ENCODE assay signal across 2 cellular contexts in genomic region chr2:75920721-75921551, GRCh38.
TF ChIP-seq lines count a peak whose summit lies in the region.

No MANE protein-coding gene starts in this region.

TF ChIP-seq in H1, 55 proteins besides CTCF, POLR2A, EP300 and RAD21 (continued from another document):
- TF ChIP-seq EZH2 (IDR thresholded peaks at IDR 0.05; ENCODE audit: low read depth, low read length, severe bottlenecking): no peak
- no peak for TF ChIP-seq BACH1 (IDR thresholded peaks at IDR 0.05; ENCODE audit: low read length)
- no peak for TF ChIP-seq SRF (IDR thresholded peaks at IDR 0.05; ENCODE audit: low read depth, low read length)
- TF ChIP-seq POLR2AphosphoS5 (IDR thresholded peaks at IDR 0.05; ENCODE audit: low read depth, low read length): no peak
- TF ChIP-seq HDAC2 (IDR thresholded peaks at IDR 0.05; ENCODE audit: borderline replicate concordance in 1 of 2, low read depth in 2 of 2, low read length in 2 of 2): no peak
- TF ChIP-seq E2F6 (IDR thresholded peaks at IDR 0.05): no peak
- TF ChIP-seq CREB1 (IDR thresholded peaks at IDR 0.05): no peak
- TF ChIP-seq RNF2 (IDR thresholded peaks at IDR 0.05; ENCODE audit: borderline replicate concordance, low read depth, low read length, missing control alignments, poor library complexity, severe bottlenecking): no peak
- TF ChIP-seq USF2 (IDR thresholded peaks at IDR 0.05; ENCODE audit: low read length): no peak
- TF ChIP-seq CBX5 (IDR thresholded peaks at IDR 0.05; ENCODE audit: low read depth, low read length): no peak

TF ChIP-seq in neural cell, 6 proteins besides CTCF, POLR2A, EP300 and RAD21 (continued from another document):
- TF ChIP-seq REST (IDR thresholded peaks at IDR 0.05; ENCODE audit: borderline replicate concordance): peak; percentile 74
- TF ChIP-seq POLR2AphosphoS5 (IDR thresholded peaks at IDR 0.05): peak; percentile 66
- TF ChIP-seq TAF1 (IDR thresholded peaks at IDR 0.05; ENCODE audit: low read depth): peak; percentile 60
- TF ChIP-seq EZH2 (IDR thresholded peaks at IDR 0.05; ENCODE audit: borderline replicate concordance, insufficient read depth, low read length, poor library complexity, severe bottlenecking): no peak
- peak; percentile 6 for TF ChIP-seq SMC3 (conservative IDR thresholded peaks at IDR 0.05; ENCODE audit: poor library complexity)
TF ChIP-seq in neural cell: peak in this region for 5.
